Comparison of ENCODE assay signal across 19 cellular contexts in genomic region chr12:111012918-111013317, GRCh38. TPM values are rescaled to one million over a fixed set of nuclear protein-coding genes. Genes with fewer than 3 reads are reported as not detected.
DNase-seq lines count a peak whose midpoint lies in the region; ATAC-seq, FAIRE-seq and TF ChIP-seq lines count a peak whose summit lies in the region.
"Had no signal": no experiment of that assay in that cellular context is flagged by ENCODE, and none has a peak within 500 bp of the region (broad histone marks: within the 10 kb centered on the region; RNA-seq: fewer than 3 reads in every experiment).

No MANE protein-coding gene starts in this region.

- H3K36me3 ChIP-seq in heart left ventricle: no peaks in the 10 kb centered on the region
- H3K36me3 ChIP-seq in GM12878 (ENCODE audit: control insufficient read depth in 2 of 2, insufficient read depth in 2 of 2, low read length in 1 of 2): no peaks in the 10 kb centered on the region
- H3K36me3 ChIP-seq in H1 (ENCODE audit: control insufficient read depth in 2 of 4, insufficient read depth in 4 of 4, low read length in 3 of 4): no peaks in the 10 kb centered on the region
- H3K36me3 ChIP-seq in effector memory CD4-positive, alpha-beta T cell (ENCODE audit: control insufficient read depth, insufficient read depth, low read length): no peaks in the 10 kb centered on the region
- H3K36me3 ChIP-seq in CD4-positive, alpha-beta memory T cell (ENCODE audit: insufficient read depth, low read length): no peaks in the 10 kb centered on the region
- H3K36me3 ChIP-seq: HAP-1 had no signal

- H2BK15ac ChIP-seq in H1 (ENCODE audit: low read length): no peak overlapping the region

- H4K8ac ChIP-seq in H1 (ENCODE audit: extremely low read depth, insufficient read depth, low read length): no peak overlapping the region

- H3K4me3 ChIP-seq in heart left ventricle: no peak overlapping the region
- no peak overlapping the region for H3K4me3 ChIP-seq in GM12878
- H3K4me3 ChIP-seq in H1 (ENCODE audit: extremely low read depth in 1 of 4, insufficient read depth in 2 of 4, low read depth in 3 of 4, low read length in 4 of 4): no peak overlapping the region
- H3K4me3 ChIP-seq in effector memory CD4-positive, alpha-beta T cell (ENCODE audit: insufficient read depth, low read depth, low read length, poor library complexity, severe bottlenecking): no peak overlapping the region
- no peak overlapping the region for H3K4me3 ChIP-seq in CD4-positive, alpha-beta memory T cell (ENCODE audit: low read length in 2 of 2)
- H3K4me3 ChIP-seq: GM23338, HAP-1 had no signal

- no peak overlapping the region for H2BK5ac ChIP-seq in H1 (ENCODE audit: low read depth, low read length)

- H2AFZ ChIP-seq in GM12878 (ENCODE audit: control insufficient read depth, low read depth, low read length) (no peak overlapping the region), H1 (ENCODE audit: low read length) (peak overlapping the region; percentile 6; the same call in 1 of the 2 replicates)
- H2AFZ ChIP-seq: GM23338 had no signal

- TF ChIP-seq EP300 in GM12878 (IDR thresholded peaks at IDR 0.05; ENCODE audit: borderline replicate concordance in 1 of 2, control insufficient read depth in 1 of 2, low read depth in 2 of 2, low read length in 2 of 2) (no peak), H1 (IDR thresholded peaks at IDR 0.05; ENCODE audit: borderline replicate concordance in 1 of 2, low read depth in 2 of 2, low read length in 2 of 2) (no peak)

- H3K9ac ChIP-seq in GM12878 (ENCODE audit: control insufficient read depth, insufficient read depth, low read length) (no peak overlapping the region), H1 (replicated peaks in 1 of 4; ENCODE audit: extremely low read depth in 1 of 4, low read depth in 3 of 4, low read length in 3 of 4) (no peak overlapping the region)

- H3K36me3 Mint-ChIP-seq in CD4-positive, alpha-beta memory T cell: no peaks in the 10 kb centered on the region
- H3K36me3 Mint-ChIP-seq: CD8-positive, alpha-beta T cell had no signal

- TF ChIP-seq RAD21 in GM12878 (IDR thresholded peaks at IDR 0.05; ENCODE audit: insufficient read depth, low read depth, low read length): no peak
- no peak for TF ChIP-seq RAD21 in H1 (IDR thresholded peaks at IDR 0.05 in 1 of 2, conservative IDR thresholded peaks at IDR 0.05 in 1 of 2; ENCODE audit: low read depth in 2 of 2, low read length in 2 of 2)

- H3K4me2 ChIP-seq in GM12878 (ENCODE audit: control insufficient read depth, insufficient read depth) (no peak overlapping the region), H1 (ENCODE audit: insufficient read depth in 1 of 2, low read depth in 2 of 2, low read length in 2 of 2) (no peak overlapping the region)
- H3K4me2 ChIP-seq: GM23338 had no signal

- H4K20me1 ChIP-seq in GM12878 (ENCODE audit: control insufficient read depth, insufficient read depth) (no peaks in the 10 kb centered on the region), H1 (replicated peaks in 1 of 2; ENCODE audit: control insufficient read depth in 1 of 2, insufficient read depth in 2 of 2, low read length in 2 of 2) (no peaks in the 10 kb centered on the region)

- no peak overlapping the region for H3K23ac ChIP-seq in H1 (ENCODE audit: insufficient read length)

- H3K27me3 Mint-ChIP-seq in CD4-positive, alpha-beta memory T cell: peaks cover 22 to 34% of the 10 kb centered on the region in 2 donors

- H4K5ac ChIP-seq in H1 (ENCODE audit: insufficient read length, low read depth, low read length): no peak overlapping the region

- no peak overlapping the region for H3K14ac ChIP-seq in H1 (ENCODE audit: insufficient read length)

- H3K4me1 Mint-ChIP-seq in CD4-positive, alpha-beta memory T cell: no peaks in the 10 kb centered on the region

- H3K27ac Mint-ChIP-seq in CD4-positive, alpha-beta memory T cell: no peak overlapping the region
- H3K27ac Mint-ChIP-seq: CD8-positive, alpha-beta T cell; GM23338; HFFc6 had no signal

- H3K79me2 ChIP-seq in GM12878 (ENCODE audit: control insufficient read depth, insufficient read depth, low read length): no peaks in the 10 kb centered on the region
- H3K79me2 ChIP-seq in H1 (ENCODE audit: control insufficient read depth in 1 of 2, insufficient read depth in 2 of 2, low read length in 2 of 2): no peaks in the 10 kb centered on the region

- peaks cover 3 to 19% (median 11%) of the 10 kb centered on the region in 8 donors for H3K9me3 Mint-ChIP-seq in CD4-positive, alpha-beta memory T cell
- H3K9me3 Mint-ChIP-seq: HFFc6 had no signal

- no peak overlapping the region for H3K27ac ChIP-seq in heart left ventricle
- no peak overlapping the region for H3K27ac ChIP-seq in GM12878 (ENCODE audit: control insufficient read depth, insufficient read depth)
- H3K27ac ChIP-seq in H1 (ENCODE audit: low read depth, low read length): no peak overlapping the region
- H3K27ac ChIP-seq in effector memory CD4-positive, alpha-beta T cell (ENCODE audit: insufficient read depth, low read length, poor library complexity, severe bottlenecking): no peak overlapping the region
- no peak overlapping the region for H3K27ac ChIP-seq in CD4-positive, alpha-beta memory T cell (ENCODE audit: low read depth, low read length)

- no peaks in the 10 kb centered on the region for H3K23me2 ChIP-seq in H1 (ENCODE audit: low read depth, low read length)

- H3K9me3 ChIP-seq in heart left ventricle (no peaks in the 10 kb centered on the region), GM12878 (replicated peaks; ENCODE audit: control insufficient read depth, insufficient read depth, low read length) (no peaks in the 10 kb centered on the region; the same call in 2 of the 3 replicates), H1 (ENCODE audit: insufficient read depth in 2 of 2, low read depth in 1 of 2, low read length in 1 of 2) (no peaks in the 10 kb centered on the region)
- H3K9me3 ChIP-seq in effector memory CD4-positive, alpha-beta T cell (ENCODE audit: control insufficient read depth, low read length): no peaks in the 10 kb centered on the region
- H3K9me3 ChIP-seq in CD4-positive, alpha-beta memory T cell (ENCODE audit: control insufficient read depth in 1 of 2, low read length in 2 of 2): no peaks in the 10 kb centered on the region
- H3K9me3 ChIP-seq: HAP-1 had no signal

- in situ Hi-C loops in GM12878 (cut with MboI): no loop called here

- no peak overlapping the region for H3K18ac ChIP-seq in H1 (ENCODE audit: extremely low read depth, low read length)

- intact Hi-C loops in cardiac septum (cut with DNase I): no loop called here
- intact Hi-C loops in heart left ventricle (cut with DNase I): no loop called here
- intact Hi-C loops in GM12878 (cut with micrococcal nuclease; ENCODE audit: unreplicated experiment): no loop called here
- intact Hi-C loops in CD4-positive, alpha-beta memory T cell (cut with micrococcal nuclease): no loop called here

- H3K56ac ChIP-seq in H1 (replicated peaks; ENCODE audit: insufficient read length, low read depth, low read length): no peak overlapping the region

- no peak overlapping the region for H2AK5ac ChIP-seq in H1 (ENCODE audit: low read depth, low read length)

- RAD21 ChIA-PET in GM12878 (lab: Charles Lee; ENCODE audit: unreplicated experiment): no interaction called here

- CTCF ChIA-PET in GM12878 (lab: Yijun Ruan, JAX): interaction anchor here (2.3 kb wide), 1 partner anchor 11 kb away, joined by 5 read pairs; no protein-coding TSS in a partner anchor
- CTCF ChIA-PET in H1 (lab: Charles Lee; ENCODE audit: partially characterized antibody): interaction anchor here (1.1 to 1.5 kb wide), 3 partner anchors 12 to 118 kb away, joined by 3 to 6 read pairs (median 3); no protein-coding TSS in a partner anchor
- CTCF ChIA-PET in CD4-positive, alpha-beta memory T cell (lab: Charles Lee; ENCODE audit: partially characterized antibody): no interaction called here

- no peak overlapping the region for H3K4me3 Mint-ChIP-seq in CD4-positive, alpha-beta memory T cell
- H3K4me3 Mint-ChIP-seq: CD8-positive, alpha-beta T cell; GM23338; HFFc6 had no signal

- TF ChIP-seq CTCF in heart left ventricle (IDR thresholded peaks at IDR 0.05) (no peak), GM12878 (IDR thresholded peaks at IDR 0.05 in 2 of 3, conservative IDR thresholded peaks at IDR 0.05 in 1 of 3; ENCODE audit: control insufficient read depth in 2 of 3, extremely low read depth in 1 of 3, insufficient read depth in 1 of 3, low read depth in 3 of 3, low read length in 3 of 3) (no peak), H1 (IDR thresholded peaks at IDR 0.05; ENCODE audit: control extremely low read depth in 1 of 3, insufficient read depth in 1 of 3, low read depth in 1 of 3, low read length in 3 of 3) (no peak)

- no peak for FAIRE-seq in GM12878 (lab: Jason Lieb, UNC)
- no peak for FAIRE-seq in H1 (lab: Jason Lieb, UNC)
- FAIRE-seq: G401.6, GM19239, H54 had no signal

- H2BK12ac ChIP-seq in H1 (ENCODE audit: low read depth, low read length): no peak overlapping the region

- POLR2A ChIA-PET in GM12878 (lab: Charles Lee): no interaction called here
- POLR2A ChIA-PET in H1 (lab: Charles Lee; ENCODE audit: partially characterized antibody): interaction anchor here (1.0 kb wide), 1 partner anchor 15 kb away, joined by 4 read pairs; no protein-coding TSS in a partner anchor
- POLR2A ChIA-PET in CD4-positive, alpha-beta memory T cell (lab: Charles Lee; ENCODE audit: partially characterized antibody): no interaction called here

- H3K4me1 ChIP-seq in heart left ventricle (no peaks in the 10 kb centered on the region), GM12878 (ENCODE audit: control insufficient read depth, insufficient read depth, low read length) (no peaks in the 10 kb centered on the region), H1 (replicated peaks in 1 of 4; ENCODE audit: control insufficient read depth in 3 of 4, insufficient read depth in 4 of 4, low read length in 3 of 4) (no peaks in the 10 kb centered on the region)
- no peaks in the 10 kb centered on the region for H3K4me1 ChIP-seq in effector memory CD4-positive, alpha-beta T cell (ENCODE audit: control insufficient read depth, insufficient read depth, low read length, poor library complexity, severe bottlenecking)
- no peaks in the 10 kb centered on the region for H3K4me1 ChIP-seq in CD4-positive, alpha-beta memory T cell (ENCODE audit: insufficient read depth, low read length)
- H3K4me1 ChIP-seq: Caco-2, HAP-1 had no signal

- no peak for ATAC-seq in heart left ventricle
- ATAC-seq in GM12878: no peak
- ATAC-seq: CD8-positive, alpha-beta T cell; GM23338 had no signal

- H3K4ac ChIP-seq in H1 (replicated peaks; ENCODE audit: insufficient read length, low read depth, low read length): no peak overlapping the region

- 79 to 89% (median 83%) methylated on average over 3 of the region's 3 CpGs for WGBS in heart left ventricle, 4 donors
- WGBS in GM12878 (ENCODE audit: insufficient coverage, insufficient replicate concordance, low lambda C conversion rate, missing lambda C conversion rate): 41% methylated on average over 3 of the region's 3 CpGs
- WGBS in H1 (ENCODE audit: extremely low coverage in 1 of 2, insufficient coverage in 1 of 2, insufficient read length in 1 of 2, insufficient replicate concordance in 2 of 2, low coverage in 1 of 2, low lambda C conversion rate in 2 of 2, missing lambda C conversion rate in 1 of 2), 2 experiments: 91% methylated on average over 3 of the region's 3 CpGs; no CpG with 5 or more reads in 1 of the 2 experiments

- H3K27me3 ChIP-seq in heart left ventricle: peaks cover 0 to 16% (median 0%) of the 10 kb centered on the region in 9 donors
- H3K27me3 ChIP-seq in GM12878 (replicated peaks in 1 of 2; ENCODE audit: control insufficient read depth in 2 of 2, insufficient read depth in 2 of 2, low read length in 1 of 2): peaks cover 0 to 2% of the 10 kb centered on the region in 2 experiments; a peak in 1 of 4 replicates
- peaks cover 0 to under 1% (median 0%) of the 10 kb centered on the region in 4 experiments; a peak in 1 of 7 replicates for H3K27me3 ChIP-seq in H1 (replicated peaks in 1 of 4; ENCODE audit: control insufficient read depth in 3 of 4, extremely low read depth in 1 of 4, insufficient read depth in 3 of 4, low read length in 3 of 4)
- H3K27me3 ChIP-seq in effector memory CD4-positive, alpha-beta T cell (replicated peaks; ENCODE audit: control insufficient read depth, insufficient read depth, low read length, poor library complexity, severe bottlenecking): no peaks in the 10 kb centered on the region
- H3K27me3 ChIP-seq in CD4-positive, alpha-beta memory T cell (ENCODE audit: insufficient read depth, low read length): no peaks in the 10 kb centered on the region

- H2BK20ac ChIP-seq in H1 (ENCODE audit: low read length): no peak overlapping the region

- H3K79me1 ChIP-seq in H1 (ENCODE audit: low read depth, low read length): no peaks in the 10 kb centered on the region

- no peak overlapping the region for H2BK120ac ChIP-seq in H1 (replicated peaks; ENCODE audit: low read depth, low read length)

- no peak overlapping the region for H4K91ac ChIP-seq in H1 (replicated peaks; ENCODE audit: insufficient read length, low read length)

- SMC1A ChIA-PET in GM12878 (lab: Charles Lee; ENCODE audit: uncharacterized antibody, unreplicated experiment): interaction anchor here (1.2 kb wide), 1 partner anchor 117 kb away, joined by 3 read pairs; no protein-coding TSS in a partner anchor

- DNase-seq in cardiac septum (ENCODE audit: low spot score): peak; percentile 1
- DNase-seq in heart left ventricle: no peak
- no peak for DNase-seq in GM12878 (ENCODE audit: low read depth, low spot score)
- DNase-seq in H1 (ENCODE audit: low read depth in 1 of 2, low spot score in 2 of 2): no peak
- DNase-seq in effector memory CD4-positive, alpha-beta T cell: no peak
- no peak for DNase-seq in CD4-positive, alpha-beta memory T cell
- DNase-seq: 8988T; C1 segment of cervical spinal cord; Caco-2; CD8-positive, alpha-beta T cell; DMS153; DND-41; HFFc6 had no signal

- BruUV-seq in GM12878 (replicated peaks; lab: Mats Ljungman, UMichigan): no TSS peak

- TF ChIP-seq POLR2A in heart left ventricle (IDR thresholded peaks at IDR 0.05) (no peak), GM12878 (IDR thresholded peaks at IDR 0.05; ENCODE audit: low read depth, low read length) (no peak), H1 (IDR thresholded peaks at IDR 0.05; ENCODE audit: control extremely low read depth in 1 of 2, low read depth in 2 of 2, low read length in 2 of 2) (no peak)

RNA-seq across cellular contexts. Expression of gene CUX2, which starts 21.0 kb away (rescaled TPM):
- total RNA-seq in cardiac septum (1.2 TPM), heart left ventricle (under 1 TPM in 6 of 9 donors, not detected in 3; 0.02 to 0.22 (median 0.15) TPM), GM12878 (2014; rRNA removed) (0.60 and 0.62 TPM in 2 replicates), GM12878 (2014; rRNA removed; fragmentation: Illumina TruSeq; extraction: Trizol) (0.89 and 1.5 TPM in 2 replicates), GM12878 (2021) (2.3 and 2.8 TPM in 2 replicates)
- polyA plus RNA-seq in heart left ventricle (not detected), GM12878 (2011; rRNA removed) (0.14 and 0.17 TPM in 2 replicates), GM12878 (2014; fragmentation: Illumina TruSeq; extraction: Trizol) (1.4 and 1.6 TPM in 2 replicates), GM12878 (2014; fragmentation: Nextera tagmentation; extraction: Ambion mirVana) (under 1 TPM; 0.21 to 0.47 TPM), GM12878 (2014; rRNA removed) (0.99 and 1.2 TPM in 2 replicates), GM12878 (2016; fragmentation: Nextera tagmentation; extraction: Ambion mirVana) (under 1 TPM; 0.37 to 0.54 TPM), H1 (2011; rRNA removed) (1.8 and 2.7 TPM in 2 replicates)
- 2.8 and 5.1 TPM in 2 replicates for total RNA-seq in GM12878 (2013; cell fraction: nucleolus; rRNA removed)
- polyA plus RNA-seq in GM12878 (2011; ENCODE audit: low read depth): 0.18 TPM
- polyA plus RNA-seq in GM12878 (2011; cell fraction: cytosol; rRNA removed): 0.13 TPM in 2 replicates
- 0.12 and 0.25 TPM in 2 replicates for polyA plus RNA-seq in GM12878 (2011; cell fraction: nucleus; rRNA removed)
- 0.18 and 0.28 TPM in 2 replicates for polyA plus RNA-seq in GM12878 (2012)
- polyA minus RNA-seq in GM12878 (2011; rRNA and poly(A)+ RNA removed): 0.07 and 0.21 TPM in 2 replicates
- polyA minus RNA-seq in GM12878 (2011; cell fraction: cytosol; rRNA and poly(A)+ RNA removed): not detected in 2 replicates
- polyA minus RNA-seq in GM12878 (2011; cell fraction: nucleus; rRNA and poly(A)+ RNA removed): 0.24 and 0.38 TPM in 2 replicates
- 4.8 and 6.5 TPM in 2 replicates for total RNA-seq in H1 (2021; fragmentation: NEBNext Ultra II Directional; extraction: Animal tissue kit (Norgen Biotek cat#: 25700))
- polyA plus RNA-seq in H1 (2011; cell fraction: cytosol; rRNA removed): 2.0 TPM
- polyA plus RNA-seq in H1 (2011; cell fraction: nucleus; rRNA removed): 4.0 TPM
- polyA plus RNA-seq in H1 (2012, experiment 1 of 2): 3.9 to 4.3 TPM (median 4.1 TPM) in 4 replicates
- polyA plus RNA-seq in H1 (2012, experiment 2 of 2): 1.4 TPM
- polyA plus RNA-seq in H1 (2013, experiment 1 of 2): 2.7 TPM
- polyA plus RNA-seq in H1 (2013, experiment 2 of 2): 2.2 TPM
- 2.3 and 2.6 TPM in 2 replicates for polyA minus RNA-seq in H1 (2011; rRNA and poly(A)+ RNA removed)
- 2.6 TPM for polyA minus RNA-seq in H1 (2011; cell fraction: cytosol; rRNA and poly(A)+ RNA removed)
- polyA minus RNA-seq in H1 (2011; cell fraction: nucleus; rRNA and poly(A)+ RNA removed): 5.4 TPM
- total RNA-seq in CD4-positive, alpha-beta memory T cell: not detected
- polyA plus RNA-seq in CD4-positive, alpha-beta memory T cell: not detected
- total RNA-seq: Caco-2, HFFc6 had no signal
- polyA plus RNA-seq: BJ had no signal
